1 cellular context compared by ENCODE assay signal in genomic region chr3:49351521-49352011, GRCh38.
TF ChIP-seq lines count a peak whose summit lies in the region.

No MANE protein-coding gene starts in this region.

TF ChIP-seq in IMR-90, 13 proteins besides CTCF, POLR2A, EP300 and RAD21 (continued from another document):
- TF ChIP-seq USF2 (IDR thresholded peaks at IDR 0.05; ENCODE audit: low read depth, low read length) (no peak), MAFK (IDR thresholded peaks at IDR 0.05; ENCODE audit: low read depth, low read length) (no peak)
